ENCODE assay signal across 9 cellular contexts in genomic region chr7:5283421-5284303, GRCh38. TPM values are rescaled to one million over a fixed set of nuclear protein-coding genes. Genes with fewer than 3 reads are reported as not detected.
DNase-seq lines count a peak whose midpoint lies in the region; ATAC-seq and TF ChIP-seq lines count a peak whose summit lies in the region.
"Had no signal": no experiment of that assay in that cellular context is flagged by ENCODE, and none has a peak within 500 bp of the region (broad histone marks: within the 10 kb centered on the region; RNA-seq: fewer than 3 reads in every experiment).

No MANE protein-coding gene starts in this region.

- H3K27me3 ChIP-seq in SK-N-SH (ENCODE audit: insufficient read depth): no peaks in the 10 kb centered on the region
- peaks cover 0 to 16% (median 6%) of the 10 kb centered on the region in 3 donors for H3K27me3 ChIP-seq in sigmoid colon

- no peaks in the 10 kb centered on the region for H3K79me2 ChIP-seq in SK-N-SH (ENCODE audit: insufficient read depth)

- H3K27ac ChIP-seq in SK-N-SH (ENCODE audit: low read depth in 2 of 2, low read length in 1 of 2) (peak overlapping the region in 1 of 2 experiments; percentile 87; a peak in 2 of 4 replicates), sigmoid colon (peak overlapping the region in 1 of 4 donors; percentile 11)

- H3K9me3 ChIP-seq in ES-I3 (ENCODE audit: control insufficient read depth, insufficient read depth, low read length): no peaks in the 10 kb centered on the region
- H3K9me3 ChIP-seq in SK-N-SH: no peaks in the 10 kb centered on the region
- H3K9me3 ChIP-seq in sigmoid colon: no peaks in the 10 kb centered on the region

- intact Hi-C loops in left cardiac atrium (cut with DNase I) (no loop called here), sigmoid colon (cut with DNase I) (no loop called here)

- no peak for TF ChIP-seq POLR2A in sigmoid colon (IDR thresholded peaks at IDR 0.05)

- 23% methylated on average over 20 of the region's 46 CpGs for WGBS in SK-N-SH (ENCODE audit: low lambda C conversion rate)
- 4 to 10% methylated on average over 46 of the region's 46 CpGs for WGBS in sigmoid colon, 2 donors

- H3K36me3 ChIP-seq in ES-I3 (ENCODE audit: insufficient read depth, low read length) (no peaks in the 10 kb centered on the region), SK-N-SH (replicated peaks in 1 of 2; ENCODE audit: control insufficient read depth in 1 of 2, insufficient read depth in 2 of 2, low read length in 1 of 2) (peaks cover 0 to under 1% of the 10 kb centered on the region in 2 experiments), sigmoid colon (no peaks in the 10 kb centered on the region)

- DNase-seq in SK-N-SH (peak; percentile 86), left cardiac atrium (no peak), sigmoid colon (no peak), NCI-H2029 treated with DMSO at 0.1 percent for 48 hours (lab: John Stamatoyannopoulos, UW) (no peak), NCI-H2171 (lab: John Stamatoyannopoulos, UW) (no peak)
- DNase-seq in effector CD8-positive, alpha-beta T cell (lab: John Stamatoyannopoulos, UW): no peak
- no peak for DNase-seq in activated effector memory CD4-positive, alpha-beta T cell treated with Interleukin-2 at 50 U/mL for 16 hours
- DNase-seq: naive thymus-derived CD8-positive, alpha-beta T cell had no signal

- ATAC-seq in left cardiac atrium: peak; percentile 16 to 30

- CTCF ChIA-PET in SK-N-SH (lab: Yijun Ruan, JAX): interaction anchor here (0.6 to 7.3 kb wide), 11 partner anchors 8 to 174 kb away, joined by 3 to 113 read pairs (median 6); no protein-coding TSS in a partner anchor

- POLR2A ChIA-PET in SK-N-SH (lab: Yijun Ruan, JAX): interaction anchor here (0.9 to 3.3 kb wide), 2 partner anchors 43 to 274 kb away, joined by 3 to 25 read pairs; no protein-coding TSS in a partner anchor

- no peak for TF ChIP-seq RAD21 in SK-N-SH (IDR thresholded peaks at IDR 0.05; ENCODE audit: low read length)

- H3F3A ChIP-seq in SK-N-SH (replicated peaks; ENCODE audit: insufficient read depth): peaks cover 19% of the 10 kb centered on the region

- 0 out of 2 replicates have a peak, but pooled peaks cover 3% of the 10 kb centered on the region for H4K20me1 ChIP-seq in SK-N-SH (ENCODE audit: insufficient read depth)

- H3K9me2 ChIP-seq in SK-N-SH: no peaks in the 10 kb centered on the region

- no peaks in the 10 kb centered on the region for H3K4me1 ChIP-seq in ES-I3 (ENCODE audit: insufficient read depth, low read length)
- peaks cover 4 to 16% of the 10 kb centered on the region in 2 experiments; a peak in 1 of 4 replicates for H3K4me1 ChIP-seq in SK-N-SH (ENCODE audit: control insufficient read depth in 1 of 2, insufficient read depth in 2 of 2, low read depth in 1 of 2, low read length in 1 of 2)
- peaks cover 0 to 16% (median 7%) of the 10 kb centered on the region in 4 donors for H3K4me1 ChIP-seq in sigmoid colon

- TF ChIP-seq EP300 in SK-N-SH (IDR thresholded peaks at IDR 0.05; ENCODE audit: borderline replicate concordance in 1 of 2, low read depth in 1 of 2, low read length in 1 of 2) (no peak), sigmoid colon (IDR thresholded peaks at IDR 0.05) (no peak)

- H3K9ac ChIP-seq in ES-I3 (ENCODE audit: low read depth, low read length) (peak overlapping the region; percentile 56; the same call in 1 of the 2 replicates), SK-N-SH (peak overlapping the region; percentile 65)

- H3K4me2 ChIP-seq in SK-N-SH: peak overlapping the region; percentile 98

- TF ChIP-seq CTCF in SK-N-SH (IDR thresholded peaks at IDR 0.05): no peak
- no peak for TF ChIP-seq CTCF in sigmoid colon (IDR thresholded peaks at IDR 0.05)

- no peak overlapping the region for H2AFZ ChIP-seq in SK-N-SH (ENCODE audit: low read depth)

- H3K4me3 ChIP-seq in SK-N-SH (ENCODE audit: low read depth in 2 of 2, low read length in 1 of 2): peak overlapping the region; percentile 63 to 66
- peak overlapping the region; percentile 16 to 60 (median 50) for H3K4me3 ChIP-seq in sigmoid colon

TF ChIP-seq in SK-N-SH, 30 proteins besides CTCF, POLR2A, EP300 and RAD21:
- TF ChIP-seq MEF2A (IDR thresholded peaks at IDR 0.05; ENCODE audit: borderline replicate concordance, low read depth) (no peak), YY1 (IDR thresholded peaks at IDR 0.05; ENCODE audit: low read depth) (no peak), FOSL2 (IDR thresholded peaks at IDR 0.05; ENCODE audit: borderline replicate concordance, low read depth) (no peak), REST (IDR thresholded peaks at IDR 0.05; ENCODE audit: low read depth, low read length) (no peak), POLR2AphosphoS5 (IDR thresholded peaks at IDR 0.05; ENCODE audit: low read depth, low read length) (no peak), MXI1 (IDR thresholded peaks at IDR 0.05; ENCODE audit: low read depth, low read length) (no peak), PBX3 (IDR thresholded peaks at IDR 0.05) (no peak), TAF1 (IDR thresholded peaks at IDR 0.05; ENCODE audit: borderline replicate concordance, low read depth, low read length) (no peak), FOXJ3 (CRISPR knock-in tag; IDR thresholded peaks at IDR 0.05) (no peak), ZBTB33 (IDR thresholded peaks at IDR 0.05; ENCODE audit: borderline replicate concordance, low read depth) (no peak), CHD2 (IDR thresholded peaks at IDR 0.05; ENCODE audit: low read length, partially characterized antibody) (no peak), MAX (IDR thresholded peaks at IDR 0.05; ENCODE audit: low read depth) (no peak)

RNA-seq across cellular contexts. Expression of gene SLC29A4, which starts 0.9 kb away (rescaled TPM):
- 11.2 and 12.3 TPM in 2 replicates for polyA plus RNA-seq in SK-N-SH (2012; rRNA removed)
- polyA plus RNA-seq in SK-N-SH (2012; cell fraction: cytosol; rRNA removed): 4.4 and 8.9 TPM in 2 replicates
- polyA plus RNA-seq in SK-N-SH (2012; cell fraction: nucleus; rRNA removed): 18.5 and 19.4 TPM in 2 replicates
- 10 to 100 TPM; 12.5 to 26.3 TPM for total RNA-seq in left cardiac atrium
- 1 to 10 TPM in 3 of 4 donors, under 1 TPM in 1; 0.33 to 3.0 (median 1.4) TPM for total RNA-seq in sigmoid colon
- 1 to 10 TPM; 1.6 to 5.6 (median 4.8) TPM for polyA plus RNA-seq in sigmoid colon
